Comparison of ENCODE assay signal across 18 cellular contexts in the genomic region with DNA sequence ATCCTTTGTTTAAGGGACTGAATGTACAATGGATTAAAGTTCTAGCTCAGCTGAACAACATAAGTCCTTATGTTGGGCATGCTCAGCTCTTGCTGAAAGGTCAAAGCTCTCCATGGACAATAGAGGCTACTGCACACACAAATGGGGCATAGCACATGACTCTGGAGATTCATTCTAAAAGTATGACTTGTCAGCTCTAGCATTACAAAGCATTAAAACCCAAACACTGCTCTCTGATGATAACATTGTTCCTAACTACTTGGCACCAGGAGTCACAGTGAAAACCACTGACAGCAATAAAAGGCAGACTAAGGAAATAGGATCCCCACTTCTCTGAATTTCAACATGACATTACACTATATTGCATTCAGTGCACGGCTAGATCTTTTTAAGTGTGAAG. TPM values are rescaled to one million over a fixed set of nuclear protein-coding genes. Genes with fewer than 3 reads are reported as not detected.
DNase-seq lines count a peak whose midpoint lies in the region; TF ChIP-seq lines count a peak whose summit lies in the region.
"Had no signal": no experiment of that assay in that cellular context is flagged by ENCODE, and none has a peak within 500 bp of the region (broad histone marks: within the 10 kb centered on the region; RNA-seq: fewer than 3 reads in every experiment).

No MANE protein-coding gene starts in this region.

- H3K9me3 ChIP-seq in thyroid gland, result no peaks in the 10 kb centered on the region
- H3K9me3 ChIP-seq: esophagus squamous epithelium, psoas muscle, testis had no signal

- no peak for TF ChIP-seq POLR2A in thyroid gland (IDR thresholded peaks at IDR 0.05)

- no peak for TF ChIP-seq CTCF in thyroid gland (IDR thresholded peaks at IDR 0.05)

- H3K27me3 ChIP-seq in thyroid gland, result no peaks in the 10 kb centered on the region
- H3K27me3 ChIP-seq: esophagus squamous epithelium, testis had no signal

- in situ Hi-C loops in SK-MEL-5 (cut with HindIII; ENCODE audit: low pct_unique_long_range_greater_than_20kb, low sequenced_read_pairs), result no loop called here

- DNase-seq in Ammon's horn (ENCODE audit: low spot score), result peak; percentile 51
- peak; percentile 56 for DNase-seq in NCI-H1092 treated with DMSO at 0.1 percent for 48 hours (lab: John Stamatoyannopoulos, UW)
- DNase-seq in SK-MEL-5 (ENCODE audit: low read depth, low spot score), result peak; percentile 99
- peak; percentile 49 for DNase-seq in kidney glomerular epithelial cell (lab: John Stamatoyannopoulos, UW)
- DNase-seq in AML-193 (lab: John Stamatoyannopoulos, UW), result no peak
- no peak for DNase-seq in NCI-H1105 (lab: John Stamatoyannopoulos, UW)
- DNase-seq in thyroid gland, result no peak
- DNase-seq in stimulated activated CD4-positive, alpha-beta T cell treated with anti-CD3 and anti-CD28 coated beads, Interleukin-15, amount 100 ng/mL, for 24 hours, result no peak
- DNase-seq: activated effector memory CD4-positive, alpha-beta T cell treated with anti-CD3 and anti-CD28 coated beads, Interleukin-2, amount 50 U/mL, for 16 hours; aorta; esophagus squamous epithelium; H7; left ventricle myocardium superior; natural killer cell; psoas muscle; testis had no signal

- WGBS in thyroid gland, 2 donors, result 61 to 68% methylated on average over 1 of the region's 1 CpG

- no peak overlapping the region for H3K4me3 ChIP-seq in thyroid gland (replicated peaks in 1 of 3)
- H3K4me3 ChIP-seq: esophagus squamous epithelium, psoas muscle, testis had no signal

- H3K27ac ChIP-seq in thyroid gland, result no peak overlapping the region
- H3K27ac ChIP-seq: esophagus squamous epithelium, psoas muscle, testis, VCaP had no signal

- intact Hi-C loops in thyroid gland (cut with DNase I), result no loop called here

- H3K4me1 ChIP-seq in thyroid gland, result no peaks in the 10 kb centered on the region
- H3K4me1 ChIP-seq: esophagus squamous epithelium, psoas muscle, testis had no signal

- no peaks in the 10 kb centered on the region for H3K36me3 ChIP-seq in thyroid gland
- H3K36me3 ChIP-seq: esophagus squamous epithelium had no signal

RNA-seq across cellular contexts. Expression of gene FSCB, which starts 21.9 kb away (rescaled TPM):
- total RNA-seq in SK-MEL-5 (2014; rRNA removed; shearing (Covaris generic)), result not detected in 2 replicates
- polyA plus RNA-seq in SK-MEL-5 (2015; cell fraction: cytosol; rRNA removed), result not detected in 2 replicates
- polyA plus RNA-seq in SK-MEL-5 (2015; cell fraction: nucleus; rRNA removed), result not detected in 2 replicates
- total RNA-seq in thyroid gland, result 1 to 10 TPM in 3 of 4 donors, under 1 TPM in 1; 0.40 to 3.2 (median 1.8) TPM
- total RNA-seq: aorta, dermis microvascular lymphatic vessel endothelial cell, esophagus squamous epithelium, H7, left ventricle myocardium superior, natural killer cell, psoas muscle had no signal
- polyA plus RNA-seq: aorta, psoas muscle had no signal

Comparison
In these comparisons a context has a peak if more than half of its experiments do, and no peak if none do; other contexts are left out.
1. DNase-seq: peak in Ammon's horn (single experiment), NCI-H1092 treated with DMSO at 0.1 percent for 48 hours (single experiment), SK-MEL-5 (single experiment) and kidney glomerular epithelial cell (single experiment); none in AML-193 (0 of 2), NCI-H1105 (single experiment), thyroid gland (0 of 2) and stimulated activated CD4-positive, alpha-beta T cell treated with anti-CD3 and anti-CD28 coated beads, Interleukin-15, amount 100 ng/mL, for 24 hours (single experiment).